ENCODE assay signal across 8 cellular contexts in the genomic region with DNA sequence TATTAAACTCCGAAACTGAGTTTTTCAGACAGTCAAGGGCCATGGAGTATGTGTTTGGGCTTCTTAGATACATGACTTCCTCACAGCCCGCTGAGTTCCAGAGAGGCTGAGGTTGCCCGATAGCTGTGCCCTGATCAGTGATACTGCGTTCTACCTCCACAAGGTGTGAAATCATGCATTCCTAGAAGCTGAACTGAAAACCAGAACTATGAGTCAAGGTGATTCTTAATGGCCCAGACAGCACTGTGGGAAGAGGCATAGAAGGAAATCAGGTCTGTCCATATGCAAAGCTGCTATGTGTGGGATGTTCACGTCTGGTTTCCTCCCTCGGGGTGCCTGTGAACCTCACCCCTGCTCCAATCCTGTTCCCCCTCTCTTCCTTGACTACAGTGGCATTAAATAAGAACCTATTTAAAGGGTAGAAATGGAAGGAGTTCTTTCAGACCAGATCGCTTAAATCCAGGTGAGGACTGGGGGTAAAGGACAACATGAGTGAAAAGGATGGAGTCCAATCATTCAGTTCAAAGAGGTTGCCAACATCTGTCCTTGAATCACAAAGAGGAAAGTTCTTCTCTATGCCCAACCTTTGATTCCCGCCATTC.
DNase-seq lines count a peak whose midpoint lies in the region; ATAC-seq and TF ChIP-seq lines count a peak whose summit lies in the region.

No MANE protein-coding gene starts in this region.

- H3K79me1 ChIP-seq in IMR-90 (ENCODE audit: low read depth in 1 of 2, low read length in 2 of 2), result peaks cover 38 to 76% of the 10 kb centered on the region in 2 experiments

- H3K36me3 ChIP-seq in GM06990 (ENCODE audit: control insufficient read depth, insufficient read depth, low read length), result peaks cover 5% of the 10 kb centered on the region
- no peaks in the 10 kb centered on the region for H3K36me3 ChIP-seq in IMR-90 (ENCODE audit: control insufficient read depth, insufficient read depth, low read length)
- no peaks in the 10 kb centered on the region for H3K36me3 ChIP-seq in thyroid gland
- no peaks in the 10 kb centered on the region for H3K36me3 ChIP-seq in testis (ENCODE audit: low read depth, missing control alignments)

- CTCF ChIA-PET in IMR-90 (lab: Yijun Ruan, JAX), result no interaction called here

- peak overlapping the region; percentile 80; the same call in 1 of the 2 replicates for H3K23ac ChIP-seq in IMR-90 (ENCODE audit: low read depth, low read length)

- H2AFZ ChIP-seq in IMR-90 (replicated peaks; ENCODE audit: low read length, poor library complexity), result no peak overlapping the region

- peaks cover 38% of the 10 kb centered on the region for H3K9me1 ChIP-seq in IMR-90 (ENCODE audit: insufficient read depth, low read length)

- H3K4me1 ChIP-seq in IMR-90 (ENCODE audit: control insufficient read depth, insufficient read depth, low read length) (peaks cover 30% of the 10 kb centered on the region), thyroid gland (peaks cover 24 to 43% of the 10 kb centered on the region in 2 donors), testis (no peaks in the 10 kb centered on the region)

- H4K5ac ChIP-seq in IMR-90 (ENCODE audit: low read depth, low read length), result peak overlapping the region; percentile 4; the same call in 1 of the 2 replicates

- dilution Hi-C loops in IMR-90 (cut with HindIII; ENCODE audit: low sequenced_read_pairs, unreplicated experiment), result no loop called here

- 0 out of 4 replicates have a peak overlapping the region, but pooled peaks of 1 of the 2 experiments have one; percentile 10 for H4K8ac ChIP-seq in IMR-90 (ENCODE audit: low read depth in 2 of 2, low read length in 2 of 2)

- DNase-seq in GM06990 (ENCODE audit: extremely low read depth, insufficient read length) (peak; percentile 81), IMR-90 (peak; percentile 20), thyroid gland (peak; percentile 19 to 41), HuH-7 (ENCODE audit: low spot score) (no peak), cerebellar cortex (ENCODE audit: low spot score) (no peak), testis (no peak)
- DNase-seq in central memory CD4-positive, alpha-beta T cell, result peak; percentile 2

- 0 out of 2 replicates have a peak overlapping the region, but pooled peaks have one; percentile 1 for H3K18ac ChIP-seq in IMR-90 (ENCODE audit: low read depth, low read length)

- H2BK5ac ChIP-seq in IMR-90 (ENCODE audit: low read depth, low read length, poor library complexity, severe bottlenecking), result peak overlapping the region; percentile 14

- peak overlapping the region; percentile 78 for H3K4ac ChIP-seq in IMR-90 (ENCODE audit: low read depth, low read length)

- H2AK9ac ChIP-seq in IMR-90 (replicated peaks; ENCODE audit: low read depth, low read length, poor library complexity), result no peak overlapping the region

- no TSS peak for BruUV-seq in IMR-90 (replicated peaks; lab: Mats Ljungman, UMichigan)

- no peak for TF ChIP-seq RAD21 in IMR-90 (IDR thresholded peaks at IDR 0.05; ENCODE audit: low read length)

- intact Hi-C loops in IMR-90 (cut with micrococcal nuclease) (loop anchor here (5.0 kb wide), 1 partner anchor 74 kb away; the partner anchor contains the start of gene MYO1E), thyroid gland (cut with DNase I) (no loop called here), testis (cut with DNase I; ENCODE audit: low total_unique reads) (no loop called here)

- in situ Hi-C loops in IMR-90 (cut with MboI; ENCODE audit: low sequenced_read_pairs), result no loop called here

- H3K4me2 ChIP-seq in IMR-90 (ENCODE audit: low read depth, low read length), result no peak overlapping the region

- H2AK5ac ChIP-seq in IMR-90 (ENCODE audit: low read depth, low read length), result peak overlapping the region; percentile 82; the same call in 1 of the 2 replicates

- H3K4me3 ChIP-seq in GM06990 (replicated peaks; ENCODE audit: low read depth, low read length) (no peak overlapping the region), IMR-90 (ENCODE audit: insufficient read depth, low read depth, low read length) (no peak overlapping the region), thyroid gland (replicated peaks in 1 of 3) (no peak overlapping the region), testis (no peak overlapping the region)

- H4K91ac ChIP-seq in IMR-90 (ENCODE audit: insufficient read depth, low read depth, low read length), result peak overlapping the region; percentile 49; the same call in 1 of the 2 replicates

- peak overlapping the region; percentile 84 for H3K14ac ChIP-seq in IMR-90 (replicated peaks; ENCODE audit: low read depth, low read length)

- no peak overlapping the region; the same call in 2 of the 3 replicates for H2BK15ac ChIP-seq in IMR-90 (ENCODE audit: low read depth, low read length)

- H3K27me3 ChIP-seq in GM06990 (replicated peaks; ENCODE audit: control insufficient read depth, insufficient read depth, low read length) (no peaks in the 10 kb centered on the region), IMR-90 (ENCODE audit: control insufficient read depth, insufficient read depth, low read length) (no peaks in the 10 kb centered on the region), thyroid gland (no peaks in the 10 kb centered on the region), testis (no peaks in the 10 kb centered on the region)

- H2BK120ac ChIP-seq in IMR-90 (ENCODE audit: low read depth, low read length), result peak overlapping the region; percentile 41

- H3K9ac ChIP-seq in IMR-90 (ENCODE audit: low read depth, low read length), result no peak overlapping the region

- H3K56ac ChIP-seq in IMR-90 (ENCODE audit: extremely low read depth, insufficient read depth, low read length), result no peak overlapping the region

- ATAC-seq in GM21528 (IDR thresholded peaks at IDR 0.05; ENCODE audit: low FRiP score, unreplicated experiment) (peak; percentile 56), IMR-90 (ENCODE audit: low read depth) (no peak)

- peaks cover 8% of the 10 kb centered on the region for H4K20me1 ChIP-seq in IMR-90 (ENCODE audit: insufficient read depth, low read length)

- TF ChIP-seq POLR2A in IMR-90 (IDR thresholded peaks at IDR 0.05; ENCODE audit: low read depth, low read length) (no peak), thyroid gland (IDR thresholded peaks at IDR 0.05) (no peak), testis (IDR thresholded peaks at IDR 0.05) (no peak)

- no peak overlapping the region for H3K27ac ChIP-seq in IMR-90 (ENCODE audit: insufficient read depth, low read length)
- no peak overlapping the region for H3K27ac ChIP-seq in thyroid gland
- H3K27ac ChIP-seq in testis, result no peak overlapping the region

- no peak for TF ChIP-seq CTCF in GM06990 (IDR thresholded peaks at IDR 0.05; ENCODE audit: insufficient read depth, low read length, poor library complexity, severe bottlenecking)
- no peak for TF ChIP-seq CTCF in IMR-90 (conservative IDR thresholded peaks at IDR 0.05; ENCODE audit: low read depth, low read length)
- no peak for TF ChIP-seq CTCF in thyroid gland (IDR thresholded peaks at IDR 0.05)
- no peak for TF ChIP-seq CTCF in testis (IDR thresholded peaks at IDR 0.05)

- POLR2A ChIA-PET in IMR-90 (lab: Charles Lee; ENCODE audit: unreplicated experiment), result no interaction called here

- WGBS in IMR-90 (ENCODE audit: extremely low coverage in 2 of 2, insufficient read length in 1 of 2), 2 experiments, result no CpG with 5 or more reads among the region's 8 CpGs
- 76 to 84% methylated on average over 8 of the region's 8 CpGs for WGBS in thyroid gland, 2 donors
- WGBS in testis, 2 donors, result 87 to 91% methylated on average over 8 of the region's 8 CpGs

- no peaks in the 10 kb centered on the region for H3K9me3 ChIP-seq in IMR-90 (ENCODE audit: control insufficient read depth, insufficient read depth, low read length)
- H3K9me3 ChIP-seq in thyroid gland, result no peaks in the 10 kb centered on the region
- no peaks in the 10 kb centered on the region for H3K9me3 ChIP-seq in testis

- peak overlapping the region; percentile 56; the same call in 1 of the 2 replicates for H2BK20ac ChIP-seq in IMR-90 (ENCODE audit: low read depth, low read length)

TF ChIP-seq in IMR-90, 13 proteins besides CTCF, POLR2A, EP300 and RAD21:
- TF ChIP-seq CHD1 (IDR thresholded peaks at IDR 0.05; ENCODE audit: low read depth, low read length) (no peak), MAFK (IDR thresholded peaks at IDR 0.05; ENCODE audit: low read depth, low read length) (no peak), MAZ (IDR thresholded peaks at IDR 0.05; ENCODE audit: borderline replicate concordance, low read depth, low read length) (no peak), RFX5 (IDR thresholded peaks at IDR 0.05; ENCODE audit: low read depth, low read length) (no peak), ELK1 (IDR thresholded peaks at IDR 0.05; ENCODE audit: borderline replicate concordance, low read depth, low read length) (no peak), CEBPB (IDR thresholded peaks at IDR 0.05; ENCODE audit: low read depth, low read length) (no peak), BHLHE40 (IDR thresholded peaks at IDR 0.05; ENCODE audit: low read depth, low read length) (no peak), MXI1 (IDR thresholded peaks at IDR 0.05; ENCODE audit: borderline replicate concordance, low read depth, low read length) (no peak), NFE2L2 (IDR thresholded peaks at IDR 0.05; ENCODE audit: low read depth, low read length) (no peak), SMC3 (IDR thresholded peaks at IDR 0.05; ENCODE audit: low read depth, low read length) (no peak), FOS (IDR thresholded peaks at IDR 0.05; ENCODE audit: low read depth, low read length) (no peak), RCOR1 (IDR thresholded peaks at IDR 0.05; ENCODE audit: insufficient replicate concordance, low read length) (no peak)
- TF ChIP-seq, protein P1, sequence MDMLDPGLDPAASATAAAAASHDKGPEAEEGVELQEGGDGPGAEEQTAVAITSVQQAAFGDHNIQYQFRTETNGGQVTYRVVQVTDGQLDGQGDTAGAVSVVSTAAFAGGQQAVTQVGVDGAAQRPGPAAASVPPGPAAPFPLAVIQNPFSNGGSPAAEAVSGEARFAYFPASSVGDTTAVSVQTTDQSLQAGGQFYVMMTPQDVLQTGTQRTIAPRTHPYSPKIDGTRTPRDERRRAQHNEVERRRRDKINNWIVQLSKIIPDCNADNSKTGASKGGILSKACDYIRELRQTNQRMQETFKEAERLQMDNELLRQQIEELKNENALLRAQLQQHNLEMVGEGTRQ (IDR thresholded peaks at IDR 0.05; ENCODE audit: low read depth, low read length), result no peak
TF ChIP-seq in IMR-90: peak in this region for 0.

Comparison
In these comparisons a context has a peak if more than half of its experiments do, and no peak if none do; other contexts are left out.
1. DNase-seq: peak in GM06990 (single experiment), IMR-90 (single experiment), central memory CD4-positive, alpha-beta T cell (single experiment) and thyroid gland (2 of 2); none in HuH-7 (single experiment), cerebellar cortex (single experiment) and testis (single experiment).